In the genomic region with DNA sequence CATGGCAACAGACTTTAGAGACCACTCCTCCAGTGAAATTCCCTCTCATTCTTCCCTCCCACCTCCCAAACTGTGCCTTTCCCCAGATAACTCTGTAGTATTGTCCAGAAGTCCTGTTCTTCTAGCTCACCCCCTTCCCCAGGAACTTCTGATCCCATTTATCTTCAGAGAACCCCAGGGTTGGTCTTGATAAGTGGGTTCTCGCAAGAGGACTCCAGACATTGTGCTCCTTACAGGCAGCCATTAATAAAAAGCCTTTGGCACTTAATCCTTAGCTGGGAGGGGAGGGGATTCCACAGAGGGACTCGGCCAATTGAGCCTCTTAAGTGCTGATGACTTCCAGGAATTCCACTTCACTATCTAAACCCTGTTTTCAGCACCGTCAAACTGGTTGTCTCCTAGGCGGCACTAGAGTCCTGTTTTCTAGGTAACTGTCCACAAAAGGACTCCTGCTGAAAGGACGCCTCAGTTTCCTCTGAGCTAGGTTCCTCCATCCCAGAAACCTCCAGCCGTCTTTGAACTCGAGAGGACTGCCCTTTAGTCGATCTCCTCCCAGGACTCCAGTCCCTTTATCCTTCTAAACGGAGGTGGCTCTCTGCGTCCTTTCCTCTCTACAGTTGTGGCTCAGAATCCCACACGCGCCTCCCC, we compare ENCODE assay signal across 8 cellular contexts. TPM values are rescaled to one million over a fixed set of nuclear protein-coding genes. Genes with fewer than 3 reads are reported as not detected.
DNase-seq lines count a peak whose midpoint lies in the region; ATAC-seq lines count a peak whose summit lies in the region.

No MANE protein-coding gene starts in this region.

- ATAC-seq in naive thymus-derived CD8-positive, alpha-beta T cell: no peak

- H3K27me3 Mint-ChIP-seq in naive thymus-derived CD8-positive, alpha-beta T cell: peaks cover 9 to 37% (median 21%) of the 10 kb centered on the region in 5 donors

- peak; percentile 35 for DNase-seq in ELR (ENCODE audit: low read depth)
- DNase-seq in NCI-H69 (lab: John Stamatoyannopoulos, UW): peak; percentile 49
- DNase-seq in dermis blood vessel endothelial cell: peak; percentile 35
- peak in 2 of 10 donors; percentile 4 to 7 for DNase-seq in naive thymus-derived CD8-positive, alpha-beta T cell
- DNase-seq in stimulated activated naive CD4-positive, alpha-beta T cell treated with Interleukin-2 at 50 U/mL for 16 hours (lab: John Stamatoyannopoulos, UW): no peak
- no peak for DNase-seq in NK-92 (lab: John Stamatoyannopoulos, UW; ENCODE audit: unreplicated experiment)
- no peak for DNase-seq in NOMO-1 (lab: John Stamatoyannopoulos, UW; ENCODE audit: unreplicated experiment in 2 of 2)
- DNase-seq in activated CD4-positive, alpha-beta T cell treated with anti-CD3 and anti-CD28 coated beads for 1 hour: no peak

- no peaks in the 10 kb centered on the region for H3K9me3 Mint-ChIP-seq in naive thymus-derived CD8-positive, alpha-beta T cell

- peak overlapping the region in 9 of 10 donors; percentile 19 to 95 (median 83) for H3K27ac Mint-ChIP-seq in naive thymus-derived CD8-positive, alpha-beta T cell

- H3K4me1 Mint-ChIP-seq in naive thymus-derived CD8-positive, alpha-beta T cell: peaks cover 30 to 81% (median 75%) of the 10 kb centered on the region in 4 donors

- POLR2A ChIA-PET in naive thymus-derived CD8-positive, alpha-beta T cell (lab: Charles Lee): interaction anchor here (0.6 to 3.7 kb wide), 7 partner anchors 11 to 182 kb away, joined by 3 to 28 read pairs (median 4); a partner anchor contains a TSS

- peak overlapping the region in 9 of 10 donors; percentile 63 to 93 (median 89) for H3K4me3 Mint-ChIP-seq in naive thymus-derived CD8-positive, alpha-beta T cell

- H3K36me3 Mint-ChIP-seq in naive thymus-derived CD8-positive, alpha-beta T cell: no peaks in the 10 kb centered on the region

RNA-seq across cellular contexts. Expression of a gene that starts 2.0 kb away (rescaled TPM):
- total RNA-seq in dermis blood vessel endothelial cell: 16.8 and 25.2 TPM in 2 replicates
- total RNA-seq in naive thymus-derived CD8-positive, alpha-beta T cell: 100 to 1,000 TPM in 1 of 2 experiments, 10 to 100 TPM in 1; 87.7 to 114 TPM
- 10 to 100 TPM; 13.4 to 27.4 (median 18.0) TPM for polyA plus RNA-seq in naive thymus-derived CD8-positive, alpha-beta T cell

RNA-seq across cellular contexts. Expression of a gene that starts 26.5 kb away (rescaled TPM):
- 27.7 and 67.0 TPM in 2 replicates for total RNA-seq in dermis blood vessel endothelial cell
- 100 to 1,000 TPM; 116 to 122 TPM for total RNA-seq in naive thymus-derived CD8-positive, alpha-beta T cell
- polyA plus RNA-seq in naive thymus-derived CD8-positive, alpha-beta T cell: 10 to 100 TPM; 85.3 to 98.9 (median 89.9) TPM

Comparison
In these comparisons a context has a peak if more than half of its experiments do, and no peak if none do; other contexts are left out.
1. DNase-seq: peak in ELR (single experiment), NCI-H69 (single experiment) and dermis blood vessel endothelial cell (single experiment); none in stimulated activated naive CD4-positive, alpha-beta T cell treated with Interleukin-2 at 50 U/mL for 16 hours (single experiment), NK-92 (single experiment), NOMO-1 (0 of 2) and activated CD4-positive, alpha-beta T cell treated with anti-CD3 and anti-CD28 coated beads for 1 hour (single experiment).